Comparison of ENCODE assay signal across 1 cellular context in the genomic region with DNA sequence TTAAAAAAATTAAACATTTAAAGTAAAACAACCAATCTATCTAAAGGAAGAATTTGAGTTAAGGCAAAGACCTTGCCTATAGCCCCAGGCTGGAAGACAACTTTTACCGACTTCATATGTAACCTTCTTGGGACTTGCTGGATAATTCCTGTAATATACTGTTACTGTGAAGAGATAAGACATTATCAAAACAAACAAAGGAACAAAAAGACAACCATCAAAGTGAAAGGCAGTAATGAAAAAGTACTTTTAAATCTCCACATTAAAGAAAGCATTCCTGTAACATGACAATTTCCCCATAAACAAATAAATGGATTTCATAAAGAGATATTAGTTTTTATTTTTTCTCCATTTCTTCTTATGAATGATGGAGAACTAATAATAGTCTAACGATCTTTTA.
TF ChIP-seq lines count a peak whose summit lies in the region.

No MANE protein-coding gene starts in this region.

TF ChIP-seq in HepG2, 621 proteins besides CTCF, POLR2A, EP300 and RAD21:
- no peak for TF ChIP-seq ZNF652 (CRISPR knock-in tag; IDR thresholded peaks at IDR 0.05; ENCODE audit: borderline replicate concordance, low read depth)
- TF ChIP-seq ZNF292 (CRISPR knock-in tag; IDR thresholded peaks at IDR 0.05; ENCODE audit: borderline replicate concordance, low read depth) = no peak
- no peak for TF ChIP-seq GFI1 (CRISPR knock-in tag; IDR thresholded peaks at IDR 0.05; ENCODE audit: borderline replicate concordance)
- TF ChIP-seq, protein P1, sequence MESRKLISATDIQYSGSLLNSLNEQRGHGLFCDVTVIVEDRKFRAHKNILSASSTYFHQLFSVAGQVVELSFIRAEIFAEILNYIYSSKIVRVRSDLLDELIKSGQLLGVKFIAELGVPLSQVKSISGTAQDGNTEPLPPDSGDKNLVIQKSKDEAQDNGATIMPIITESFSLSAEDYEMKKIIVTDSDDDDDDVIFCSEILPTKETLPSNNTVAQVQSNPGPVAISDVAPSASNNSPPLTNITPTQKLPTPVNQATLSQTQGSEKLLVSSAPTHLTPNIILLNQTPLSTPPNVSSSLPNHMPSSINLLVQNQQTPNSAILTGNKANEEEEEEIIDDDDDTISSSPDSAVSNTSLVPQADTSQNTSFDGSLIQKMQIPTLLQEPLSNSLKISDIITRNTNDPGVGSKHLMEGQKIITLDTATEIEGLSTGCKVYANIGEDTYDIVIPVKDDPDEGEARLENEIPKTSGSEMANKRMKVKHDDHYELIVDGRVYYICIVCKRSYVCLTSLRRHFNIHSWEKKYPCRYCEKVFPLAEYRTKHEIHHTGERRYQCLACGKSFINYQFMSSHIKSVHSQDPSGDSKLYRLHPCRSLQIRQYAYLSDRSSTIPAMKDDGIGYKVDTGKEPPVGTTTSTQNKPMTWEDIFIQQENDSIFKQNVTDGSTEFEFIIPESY (CRISPR knock-in tag; IDR thresholded peaks at IDR 0.05) = no peak
- TF ChIP-seq MTF2 (CRISPR knock-in tag; IDR thresholded peaks at IDR 0.05; ENCODE audit: borderline replicate concordance) = no peak
- TF ChIP-seq TGIF2 (CRISPR knock-in tag; IDR thresholded peaks at IDR 0.05) = no peak
- no peak for TF ChIP-seq SMAD1 (CRISPR knock-in tag; IDR thresholded peaks at IDR 0.05; ENCODE audit: borderline replicate concordance, low read depth)
- no peak for TF ChIP-seq ZNF101 (CRISPR knock-in tag; IDR thresholded peaks at IDR 0.05; ENCODE audit: borderline replicate concordance, low read depth)
- TF ChIP-seq, protein P2, sequence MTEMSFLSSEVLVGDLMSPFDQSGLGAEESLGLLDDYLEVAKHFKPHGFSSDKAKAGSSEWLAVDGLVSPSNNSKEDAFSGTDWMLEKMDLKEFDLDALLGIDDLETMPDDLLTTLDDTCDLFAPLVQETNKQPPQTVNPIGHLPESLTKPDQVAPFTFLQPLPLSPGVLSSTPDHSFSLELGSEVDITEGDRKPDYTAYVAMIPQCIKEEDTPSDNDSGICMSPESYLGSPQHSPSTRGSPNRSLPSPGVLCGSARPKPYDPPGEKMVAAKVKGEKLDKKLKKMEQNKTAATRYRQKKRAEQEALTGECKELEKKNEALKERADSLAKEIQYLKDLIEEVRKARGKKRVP (CRISPR knock-in tag; IDR thresholded peaks at IDR 0.05) = no peak
- TF ChIP-seq, protein P3, sequence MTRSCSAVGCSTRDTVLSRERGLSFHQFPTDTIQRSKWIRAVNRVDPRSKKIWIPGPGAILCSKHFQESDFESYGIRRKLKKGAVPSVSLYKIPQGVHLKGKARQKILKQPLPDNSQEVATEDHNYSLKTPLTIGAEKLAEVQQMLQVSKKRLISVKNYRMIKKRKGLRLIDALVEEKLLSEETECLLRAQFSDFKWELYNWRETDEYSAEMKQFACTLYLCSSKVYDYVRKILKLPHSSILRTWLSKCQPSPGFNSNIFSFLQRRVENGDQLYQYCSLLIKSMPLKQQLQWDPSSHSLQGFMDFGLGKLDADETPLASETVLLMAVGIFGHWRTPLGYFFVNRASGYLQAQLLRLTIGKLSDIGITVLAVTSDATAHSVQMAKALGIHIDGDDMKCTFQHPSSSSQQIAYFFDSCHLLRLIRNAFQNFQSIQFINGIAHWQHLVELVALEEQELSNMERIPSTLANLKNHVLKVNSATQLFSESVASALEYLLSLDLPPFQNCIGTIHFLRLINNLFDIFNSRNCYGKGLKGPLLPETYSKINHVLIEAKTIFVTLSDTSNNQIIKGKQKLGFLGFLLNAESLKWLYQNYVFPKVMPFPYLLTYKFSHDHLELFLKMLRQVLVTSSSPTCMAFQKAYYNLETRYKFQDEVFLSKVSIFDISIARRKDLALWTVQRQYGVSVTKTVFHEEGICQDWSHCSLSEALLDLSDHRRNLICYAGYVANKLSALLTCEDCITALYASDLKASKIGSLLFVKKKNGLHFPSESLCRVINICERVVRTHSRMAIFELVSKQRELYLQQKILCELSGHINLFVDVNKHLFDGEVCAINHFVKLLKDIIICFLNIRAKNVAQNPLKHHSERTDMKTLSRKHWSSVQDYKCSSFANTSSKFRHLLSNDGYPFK (CRISPR knock-in tag; IDR thresholded peaks at IDR 0.05; ENCODE audit: borderline replicate concordance) = no peak
- no peak for TF ChIP-seq JARID2 (CRISPR knock-in tag; IDR thresholded peaks at IDR 0.05; ENCODE audit: insufficient replicate concordance)
